8 cellular contexts compared by ENCODE assay signal in the genomic region with DNA sequence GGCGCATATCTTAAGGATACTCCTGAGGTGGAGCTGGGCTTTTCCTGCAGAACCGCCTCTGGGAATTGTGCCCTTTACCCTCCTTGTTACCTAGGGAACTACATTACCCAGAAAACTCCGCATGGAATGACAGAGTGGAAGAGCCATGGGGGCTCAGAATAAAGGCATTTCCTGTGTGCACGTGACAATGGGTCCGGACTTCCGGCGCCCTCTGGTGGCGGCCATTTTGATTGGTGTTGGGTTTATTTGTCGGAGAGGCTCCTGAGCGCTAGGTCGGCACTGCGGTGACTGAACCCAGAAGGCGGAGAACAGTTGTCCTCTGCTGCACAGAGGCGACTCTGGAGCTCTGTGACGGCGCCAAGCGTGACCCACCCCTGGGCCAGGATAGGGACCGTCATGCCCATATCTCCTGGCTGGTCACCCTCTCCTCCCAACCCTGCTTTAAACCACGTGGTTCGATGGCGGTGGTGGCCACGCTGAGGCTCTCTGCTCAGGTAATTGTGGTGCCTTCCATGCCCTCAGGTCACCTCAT. TPM values are rescaled to one million over a fixed set of nuclear protein-coding genes. Genes with fewer than 3 reads are reported as not detected.
A peak's percentile ranks its signal among the peaks of the same experiment; 100 is the strongest.
DNase-seq lines count a peak whose midpoint lies in the region; ATAC-seq, FAIRE-seq and TF ChIP-seq lines count a peak whose summit lies in the region.

A gene (plus strand): TSS at position 229 of the 532 bp plus-strand sequence. CDS start 230 bp downstream, at position 459.

- peak within 1 kb of the TSS; percentile 41 to 78 (median 59) for H3K4me3 ChIP-seq in heart right ventricle

- intact Hi-C loops in heart right ventricle (cut with DNase I) = no loop called here

- ATAC-seq in heart right ventricle (peak; percentile 88 to 96 (median 92)), GM19023 (IDR thresholded peaks at IDR 0.05; ENCODE audit: unreplicated experiment) (no peak), GM21367 (IDR thresholded peaks at IDR 0.05; ENCODE audit: unreplicated experiment) (no peak)

- H3K36me3 ChIP-seq in heart right ventricle = peaks cover 0 to 20% (median 0%) of the 10 kb centered on the region in 9 donors

- peak; percentile 77 for FAIRE-seq in D721Med (lab: Jason Lieb, UNC)

- H3K27ac ChIP-seq in heart right ventricle = peak within 1 kb of the TSS; percentile 55 to 86 (median 79)

- H3K9me3 ChIP-seq in heart right ventricle = no peaks in the 10 kb centered on the region

- H3K27me3 ChIP-seq in heart right ventricle = no peaks in the 10 kb centered on the region

- DNase-seq in D721Med (ENCODE audit: insufficient read length, low spot score) (peak; percentile 63), NCI-H82 treated with DMSO at 0.1 percent for 48 hours (lab: John Stamatoyannopoulos, UW; ENCODE audit: unreplicated experiment) (peak; percentile 3), amniotic epithelial cell (ENCODE audit: low read depth) (peak; percentile 85), heart right ventricle (peak; percentile 78 to 86), occipital lobe (lab: John Stamatoyannopoulos, UW) (peak; percentile 56), NOMO-1 treated with dmso at 0.1 percent for 144 hours (lab: John Stamatoyannopoulos, UW; ENCODE audit: unreplicated experiment) (no peak)

- TF ChIP-seq CTCF in D721Med (IDR thresholded peaks at IDR 0.05; ENCODE audit: insufficient read depth, missing control alignments) = peak; percentile 30
- peak; percentile 6 to 70 (median 52) for TF ChIP-seq CTCF in heart right ventricle (IDR thresholded peaks at IDR 0.05)

- WGBS in heart right ventricle, 2 donors = 13 to 23% methylated on average over 22 of the region's 22 CpGs

- H3K4me1 ChIP-seq in heart right ventricle = peaks cover 0 to 38% (median 21%) of the 10 kb centered on the region in 9 donors

RNA-seq across cellular contexts. Expression of the gene that starts here (rescaled TPM):
- total RNA-seq in heart right ventricle (1 to 10 TPM; 5.3 to 8.1 (median 7.1) TPM), occipital lobe (20.9 TPM)
- polyA plus RNA-seq in heart right ventricle = 1 to 10 TPM; 1.3 to 7.5 TPM

Comparison
In these comparisons a context has a peak if more than half of its experiments do, and no peak if none do; other contexts are left out.
1. ATAC-seq: peak in heart right ventricle (8 of 8); none in GM19023 (single experiment) and GM21367 (single experiment).